In the genomic region with DNA sequence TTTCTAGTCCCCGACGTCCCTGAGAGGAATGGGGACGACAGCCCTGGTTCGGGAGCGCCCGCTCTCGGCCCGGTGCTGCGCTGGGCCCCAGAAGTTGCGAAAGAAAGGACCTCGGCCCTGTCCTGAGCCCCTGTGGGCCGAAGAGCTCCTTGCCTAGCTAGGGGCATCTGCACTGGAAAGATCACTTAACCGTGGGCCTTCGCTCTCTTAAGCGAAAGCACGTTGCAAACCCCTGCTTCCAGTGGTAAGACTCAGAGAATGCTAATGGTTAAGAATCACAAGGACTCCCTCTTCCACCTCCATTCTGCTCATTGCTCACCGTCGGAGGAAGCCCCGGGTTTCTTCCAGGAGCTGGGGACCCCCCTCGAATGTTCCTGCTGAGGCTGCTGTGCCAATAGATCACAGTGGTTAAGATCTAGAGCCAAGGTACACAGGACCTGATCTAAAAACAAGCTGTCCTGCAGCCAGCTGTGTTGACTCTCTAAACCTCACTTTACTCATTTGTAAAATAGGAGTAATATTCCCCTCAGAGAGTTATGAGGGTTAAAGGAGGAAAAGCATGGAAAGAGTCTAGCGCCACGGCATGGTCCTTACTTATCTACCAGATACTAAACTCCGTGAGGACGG, we compare ENCODE assay signal across 8 cellular contexts. TPM values are rescaled to one million over a fixed set of nuclear protein-coding genes. Genes with fewer than 3 reads are reported as not detected.
DNase-seq lines count a peak whose midpoint lies in the region; ATAC-seq, FAIRE-seq and TF ChIP-seq lines count a peak whose summit lies in the region.

No MANE protein-coding gene starts in this region.

- TSS peak; percentile 55 for BruUV-seq in HepG2 (replicated peaks; lab: Mats Ljungman, UMichigan)

- 6% methylated on average over 11 of the region's 24 CpGs for WGBS in HepG2 (ENCODE audit: low lambda C conversion rate)
- WGBS in tibial nerve, 2 donors: 10 to 13% methylated on average over 14 to 24 of the region's 24 CpGs

- intact Hi-C loops in HepG2 (cut with micrococcal nuclease; ENCODE audit: unreplicated experiment): no loop called here

- H3K4me1 ChIP-seq in DND-41 (ENCODE audit: insufficient read depth, low read length) (peaks cover 20% of the 10 kb centered on the region), HepG2 (ENCODE audit: insufficient read depth, low read length) (peaks cover 26% of the 10 kb centered on the region), tibial nerve (peaks cover 3 to 35% (median 13%) of the 10 kb centered on the region in 4 donors)

- TF ChIP-seq CTCF in DND-41 (IDR thresholded peaks at IDR 0.05; ENCODE audit: borderline replicate concordance, extremely low read depth, low read length, poor library complexity, severe bottlenecking) (no peak), HepG2 (CRISPR knock-in tag; IDR thresholded peaks at IDR 0.05) (no peak), tibial nerve (IDR thresholded peaks at IDR 0.05) (no peak)

- TF ChIP-seq EP300 in HepG2 (IDR thresholded peaks at IDR 0.05; ENCODE audit: low read depth in 2 of 2, low read length in 2 of 2) (no peak), HepG2 (CRISPR knock-in tag; IDR thresholded peaks at IDR 0.05; ENCODE audit: borderline replicate concordance) (no peak), tibial nerve (IDR thresholded peaks at IDR 0.05) (no peak)

- TF ChIP-seq POLR2A in HepG2 (IDR thresholded peaks at IDR 0.05; ENCODE audit: insufficient read depth in 1 of 2, low read depth in 2 of 2, low read length in 2 of 2): no peak
- no peak for TF ChIP-seq POLR2A in tibial nerve (IDR thresholded peaks at IDR 0.05)

- H4K20me1 ChIP-seq in DND-41 (ENCODE audit: insufficient read depth, low read length) (peaks cover 2% of the 10 kb centered on the region; the same call in 1 of the 2 replicates), HepG2 (ENCODE audit: insufficient read depth, low read length) (peaks cover 9% of the 10 kb centered on the region; the same call in 1 of the 2 replicates)

- H2AFZ ChIP-seq in DND-41 (ENCODE audit: low read depth, low read length): peak overlapping the region; percentile 91
- no peak overlapping the region for H2AFZ ChIP-seq in HepG2 (ENCODE audit: low read length)

- POLR2A ChIA-PET in HepG2 (lab: Yijun Ruan, JAX): interaction anchor here (0.7 to 1.6 kb wide), 5 partner anchors 10 to 92 kb away, joined by 3 to 8 read pairs (median 4); partner anchors contain the start of gene PER3

- CTCF ChIA-PET in HepG2 (lab: Yijun Ruan, JAX; ENCODE audit: low intra/inter-chr PET ratio, low total read pairs): no interaction called here

- no peak for DNase-seq in DND-41
- DNase-seq in amniotic epithelial cell (ENCODE audit: low read depth): peak; percentile 13
- DNase-seq in HepG2 (ENCODE audit: low spot score): peak; percentile 16
- no peak for DNase-seq in tibial nerve (ENCODE audit: low spot score in 2 of 2)
- DNase-seq in mucosa of gallbladder (ENCODE audit: low spot score): no peak
- DNase-seq in H4 (ENCODE audit: low spot score): no peak

- TF ChIP-seq RAD21 in HepG2 (CRISPR knock-in tag; IDR thresholded peaks at IDR 0.05): no peak

- ATAC-seq in DND-41 (ENCODE audit: insufficient read depth, low read depth) (no peak; the same call in 1 of the 3 replicates), HG03066 (IDR thresholded peaks at IDR 0.05; ENCODE audit: low read depth, unreplicated experiment) (peak; percentile 19), HepG2 (peak; percentile 71), HG03196 (IDR thresholded peaks at IDR 0.05; ENCODE audit: unreplicated experiment) (no peak)

- peaks cover 22% of the 10 kb centered on the region for H3K36me3 ChIP-seq in DND-41 (ENCODE audit: insufficient read depth, low read length)
- H3K36me3 ChIP-seq in HepG2 (replicated peaks in 1 of 2; ENCODE audit: control insufficient read depth in 1 of 2, insufficient read depth in 2 of 2, low read length in 2 of 2): peaks cover 4 to 11% of the 10 kb centered on the region in 2 experiments; a peak in 3 of 5 replicates
- H3K36me3 ChIP-seq in tibial nerve: peaks cover 0 to 35% (median 0%) of the 10 kb centered on the region in 3 donors

- H3K4me2 ChIP-seq in DND-41 (ENCODE audit: insufficient read depth, low read length): peak overlapping the region; percentile 79
- peak overlapping the region; percentile 72 for H3K4me2 ChIP-seq in HepG2 (ENCODE audit: low read depth, low read length)

- H3K27me3 ChIP-seq in DND-41 (ENCODE audit: insufficient read depth, low read length, poor library complexity) (no peaks in the 10 kb centered on the region), HepG2 (ENCODE audit: control insufficient read depth in 1 of 2, insufficient read depth in 2 of 2, low read length in 2 of 2) (no peaks in the 10 kb centered on the region; a peak in 1 of 5 replicates), tibial nerve (no peaks in the 10 kb centered on the region)

- in situ Hi-C loops in HepG2 (cut with HindIII; ENCODE audit: extremely low pct_ligation_motif_present, low pct_unique_long_range_greater_than_20kb): no loop called here

- peak overlapping the region; percentile 53 for H3K27ac ChIP-seq in DND-41 (ENCODE audit: low read length)
- H3K27ac ChIP-seq in HepG2 (ENCODE audit: extremely low read length, insufficient read depth, low read length): peak overlapping the region; percentile 80
- H3K27ac ChIP-seq in tibial nerve: peak overlapping the region; percentile 91 to 96 (median 93)

- H3K79me2 ChIP-seq in DND-41 (ENCODE audit: insufficient read depth, low read length) (peaks cover 31% of the 10 kb centered on the region), HepG2 (ENCODE audit: insufficient read depth, low read length) (peaks cover 34% of the 10 kb centered on the region)

- H3K4me3 ChIP-seq in DND-41 (ENCODE audit: low read depth in 1 of 2, low read length in 2 of 2) (peak overlapping the region; percentile 84 to 87; a peak in 3 of 4 replicates), HepG2 (replicated peaks in 1 of 3; ENCODE audit: insufficient read depth in 1 of 3, low read depth in 2 of 3, low read length in 3 of 3) (peak overlapping the region; percentile 91 to 99 (median 95)), tibial nerve (peak overlapping the region; percentile 50 to 98 (median 80))

- no peak for FAIRE-seq in HepG2 (lab: Jason Lieb, UNC)

- no peaks in the 10 kb centered on the region for H3K9me3 ChIP-seq in DND-41 (ENCODE audit: insufficient read depth, low read length, severe bottlenecking)
- H3K9me3 ChIP-seq in HepG2 (ENCODE audit: low read length): no peaks in the 10 kb centered on the region
- H3K9me3 ChIP-seq in tibial nerve: no peaks in the 10 kb centered on the region

- H3K9ac ChIP-seq in DND-41 (ENCODE audit: low read depth, low read length): peak overlapping the region; percentile 90
- H3K9ac ChIP-seq in HepG2 (ENCODE audit: insufficient read depth, low read depth, low read length): peak overlapping the region; percentile 79

RNA-seq across cellular contexts. Expression of gene VAMP3, which starts 0.7 kb away (rescaled TPM):
- total RNA-seq in HepG2 (2016; rRNA removed; fragmentation: Illumina TruSeq; extraction: Trizol): 75.3 and 102 TPM in 2 replicates
- total RNA-seq in HepG2 (2016; cell fraction: cytosol; rRNA removed; fragmentation: Illumina TruSeq; extraction: Trizol; ENCODE audit: low read depth): 16.6 and 20.3 TPM in 2 replicates
- total RNA-seq in HepG2 (2016; cell fraction: insoluble cytoplasmic fraction; rRNA removed; fragmentation: Illumina TruSeq; extraction: Trizol): 73.2 and 109 TPM in 2 replicates
- 75.9 and 77.4 TPM in 2 replicates for total RNA-seq in HepG2 (2016; cell fraction: membrane; rRNA removed; fragmentation: Illumina TruSeq; extraction: Trizol)
- total RNA-seq in HepG2 (2016; cell fraction: nucleus; rRNA removed; fragmentation: Illumina TruSeq; extraction: Trizol): 43.2 and 44.6 TPM in 2 replicates
- 75.8 and 88.7 TPM in 2 replicates for polyA plus RNA-seq in HepG2 (2011; rRNA removed)
- 43.2 and 66.5 TPM in 2 replicates for polyA plus RNA-seq in HepG2 (2011; cell fraction: cytosol; rRNA removed)
- 21.8 and 31.6 TPM in 2 replicates for polyA plus RNA-seq in HepG2 (2011; cell fraction: nucleus; rRNA removed)
- 52.3 and 54.8 TPM in 2 replicates for polyA plus RNA-seq in HepG2 (2012)
- 18.0 and 18.9 TPM in 2 replicates for polyA plus RNA-seq in HepG2 (2016; cell fraction: cytosol; fragmentation: Illumina TruSeq; extraction: Trizol; ENCODE audit: low read depth)
- 147 and 152 TPM in 2 replicates for polyA plus RNA-seq in HepG2 (2016; cell fraction: insoluble cytoplasmic fraction; fragmentation: Illumina TruSeq; extraction: Trizol; ENCODE audit: low read depth)
- polyA plus RNA-seq in HepG2 (2016; cell fraction: membrane; fragmentation: Illumina TruSeq; extraction: Trizol; ENCODE audit: low read depth): 70.8 and 73.6 TPM in 2 replicates
- 75.8 and 78.8 TPM in 2 replicates for polyA plus RNA-seq in HepG2 (2016; cell fraction: nucleus; fragmentation: Illumina TruSeq; extraction: Trizol; ENCODE audit: insufficient read depth, low read depth)
- 29.0 and 31.6 TPM in 2 replicates for polyA minus RNA-seq in HepG2 (2011; rRNA and poly(A)+ RNA removed; ENCODE audit: low replicate concordance)
- polyA minus RNA-seq in HepG2 (2011; cell fraction: cytosol; rRNA and poly(A)+ RNA removed): 34.5 and 42.2 TPM in 2 replicates
- 20.9 and 32.9 TPM in 2 replicates for polyA minus RNA-seq in HepG2 (2011; cell fraction: nucleus; rRNA and poly(A)+ RNA removed)
- 100 to 1,000 TPM in 2 of 4 donors, 10 to 100 TPM in 2; 86.1 to 147 (median 107) TPM for total RNA-seq in tibial nerve
- 92.0 TPM for total RNA-seq in mucosa of gallbladder
- 57.8 and 72.5 TPM in 2 replicates for total RNA-seq in H4 (2014; rRNA removed; shearing (Covaris generic))

RNA-seq across cellular contexts. Expression of gene PER3, which starts 12.3 kb away (rescaled TPM):
- total RNA-seq in HepG2 (2016; rRNA removed; fragmentation: Illumina TruSeq; extraction: Trizol) (3.0 and 3.3 TPM in 2 replicates), tibial nerve (10 to 100 TPM; 21.6 to 49.8 (median 35.8) TPM), mucosa of gallbladder (31.5 TPM)
- 1.1 and 1.2 TPM in 2 replicates for total RNA-seq in HepG2 (2016; cell fraction: cytosol; rRNA removed; fragmentation: Illumina TruSeq; extraction: Trizol; ENCODE audit: low read depth)
- 2.8 and 3.0 TPM in 2 replicates for total RNA-seq in HepG2 (2016; cell fraction: insoluble cytoplasmic fraction; rRNA removed; fragmentation: Illumina TruSeq; extraction: Trizol)
- 2.3 and 3.0 TPM in 2 replicates for total RNA-seq in HepG2 (2016; cell fraction: membrane; rRNA removed; fragmentation: Illumina TruSeq; extraction: Trizol)
- total RNA-seq in HepG2 (2016; cell fraction: nucleus; rRNA removed; fragmentation: Illumina TruSeq; extraction: Trizol): 4.0 and 5.0 TPM in 2 replicates
- 5.3 and 6.0 TPM in 2 replicates for polyA plus RNA-seq in HepG2 (2011; rRNA removed)
- polyA plus RNA-seq in HepG2 (2011; cell fraction: cytosol; rRNA removed): 2.6 and 3.0 TPM in 2 replicates
- 6.4 and 8.2 TPM in 2 replicates for polyA plus RNA-seq in HepG2 (2011; cell fraction: nucleus; rRNA removed)
- 2.7 TPM in 2 replicates for polyA plus RNA-seq in HepG2 (2012)
- 0.69 and 0.78 TPM in 2 replicates for polyA plus RNA-seq in HepG2 (2016; cell fraction: cytosol; fragmentation: Illumina TruSeq; extraction: Trizol; ENCODE audit: low read depth)
- 2.9 and 3.3 TPM in 2 replicates for polyA plus RNA-seq in HepG2 (2016; cell fraction: insoluble cytoplasmic fraction; fragmentation: Illumina TruSeq; extraction: Trizol; ENCODE audit: low read depth)
- polyA plus RNA-seq in HepG2 (2016; cell fraction: membrane; fragmentation: Illumina TruSeq; extraction: Trizol; ENCODE audit: low read depth): 1.3 and 1.5 TPM in 2 replicates
- polyA plus RNA-seq in HepG2 (2016; cell fraction: nucleus; fragmentation: Illumina TruSeq; extraction: Trizol; ENCODE audit: insufficient read depth, low read depth): 8.9 and 10.2 TPM in 2 replicates
- 2.5 and 9.5 TPM in 2 replicates for polyA minus RNA-seq in HepG2 (2011; rRNA and poly(A)+ RNA removed; ENCODE audit: low replicate concordance)
- 2.4 and 4.8 TPM in 2 replicates for polyA minus RNA-seq in HepG2 (2011; cell fraction: cytosol; rRNA and poly(A)+ RNA removed)
- polyA minus RNA-seq in HepG2 (2011; cell fraction: nucleus; rRNA and poly(A)+ RNA removed): 11.1 and 12.4 TPM in 2 replicates
- 3.1 and 5.2 TPM in 2 replicates for total RNA-seq in H4 (2014; rRNA removed; shearing (Covaris generic))

Comparison
In these comparisons a context has a peak if more than half of its experiments do, and no peak if none do; other contexts are left out.
1. ATAC-seq: peak in HG03066 (single experiment) and HepG2 (single experiment); none in DND-41 (single experiment) and HG03196 (single experiment).
2. DNase-seq: peak in amniotic epithelial cell (single experiment) and HepG2 (single experiment); none in DND-41 (single experiment), tibial nerve (0 of 2), mucosa of gallbladder (single experiment) and H4 (single experiment).
3. Peak in every context shown above with its lines, with median percentiles within 50 percentile points of each other: H3K27ac ChIP-seq and H3K4me3 ChIP-seq.